Comparison of ENCODE assay signal across 1 cellular context in the genomic region with DNA sequence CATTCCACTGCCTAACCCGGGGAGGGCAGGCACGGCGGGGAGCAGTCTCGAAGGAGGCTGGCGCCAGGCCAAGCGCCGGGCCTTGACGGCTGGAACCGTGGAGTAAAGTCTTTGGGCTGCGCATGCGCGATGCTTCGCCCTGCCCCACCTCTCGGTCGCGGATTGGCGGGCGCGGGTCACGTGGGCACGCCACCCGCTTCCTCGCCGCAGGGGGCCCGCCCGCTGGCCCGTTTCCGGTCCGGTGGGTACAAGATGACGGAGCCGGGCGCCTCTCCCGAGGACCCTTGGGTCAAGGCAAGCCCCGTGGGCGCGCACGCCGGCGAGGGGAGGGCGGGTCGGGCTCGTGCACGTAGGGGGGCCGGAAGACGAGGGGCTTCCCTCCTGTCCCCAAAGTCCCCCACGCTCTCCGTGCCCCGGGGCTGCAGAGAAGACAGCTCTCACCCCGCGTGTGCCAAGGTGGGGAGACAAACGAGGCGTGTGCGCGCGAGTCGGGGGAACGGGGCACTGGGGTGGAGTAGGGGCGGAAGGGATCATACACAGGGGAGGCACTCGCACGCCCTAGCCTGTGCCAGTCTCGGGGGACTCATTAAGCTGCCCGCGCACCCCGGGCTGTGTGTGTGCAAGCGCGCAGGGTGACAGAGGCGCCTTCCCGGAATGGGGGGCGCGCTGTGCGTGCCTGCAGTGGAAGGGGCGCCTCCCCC.
TF ChIP-seq lines count a peak whose summit lies in the region.

TSS of gene MLX (plus strand) at position 228 of the 701 bp plus-strand sequence. CDS start at position 253, 25 bp downstream.

TF ChIP-seq in HepG2, 621 proteins besides CTCF, POLR2A, EP300 and RAD21 (continued from another document and continues in another):
- TF ChIP-seq, protein P1, sequence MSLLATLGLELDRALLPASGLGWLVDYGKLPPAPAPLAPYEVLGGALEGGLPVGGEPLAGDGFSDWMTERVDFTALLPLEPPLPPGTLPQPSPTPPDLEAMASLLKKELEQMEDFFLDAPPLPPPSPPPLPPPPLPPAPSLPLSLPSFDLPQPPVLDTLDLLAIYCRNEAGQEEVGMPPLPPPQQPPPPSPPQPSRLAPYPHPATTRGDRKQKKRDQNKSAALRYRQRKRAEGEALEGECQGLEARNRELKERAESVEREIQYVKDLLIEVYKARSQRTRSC (CRISPR knock-in tag; IDR thresholded peaks at IDR 0.05; ENCODE audit: low read depth): peak; percentile 36; the same call in 1 of the 2 replicates
- TF ChIP-seq TSC22D2 (CRISPR knock-in tag; IDR thresholded peaks at IDR 0.05; ENCODE audit: borderline replicate concordance): peak; percentile 26; the same call in 1 of the 2 replicates
- TF ChIP-seq, protein P2, sequence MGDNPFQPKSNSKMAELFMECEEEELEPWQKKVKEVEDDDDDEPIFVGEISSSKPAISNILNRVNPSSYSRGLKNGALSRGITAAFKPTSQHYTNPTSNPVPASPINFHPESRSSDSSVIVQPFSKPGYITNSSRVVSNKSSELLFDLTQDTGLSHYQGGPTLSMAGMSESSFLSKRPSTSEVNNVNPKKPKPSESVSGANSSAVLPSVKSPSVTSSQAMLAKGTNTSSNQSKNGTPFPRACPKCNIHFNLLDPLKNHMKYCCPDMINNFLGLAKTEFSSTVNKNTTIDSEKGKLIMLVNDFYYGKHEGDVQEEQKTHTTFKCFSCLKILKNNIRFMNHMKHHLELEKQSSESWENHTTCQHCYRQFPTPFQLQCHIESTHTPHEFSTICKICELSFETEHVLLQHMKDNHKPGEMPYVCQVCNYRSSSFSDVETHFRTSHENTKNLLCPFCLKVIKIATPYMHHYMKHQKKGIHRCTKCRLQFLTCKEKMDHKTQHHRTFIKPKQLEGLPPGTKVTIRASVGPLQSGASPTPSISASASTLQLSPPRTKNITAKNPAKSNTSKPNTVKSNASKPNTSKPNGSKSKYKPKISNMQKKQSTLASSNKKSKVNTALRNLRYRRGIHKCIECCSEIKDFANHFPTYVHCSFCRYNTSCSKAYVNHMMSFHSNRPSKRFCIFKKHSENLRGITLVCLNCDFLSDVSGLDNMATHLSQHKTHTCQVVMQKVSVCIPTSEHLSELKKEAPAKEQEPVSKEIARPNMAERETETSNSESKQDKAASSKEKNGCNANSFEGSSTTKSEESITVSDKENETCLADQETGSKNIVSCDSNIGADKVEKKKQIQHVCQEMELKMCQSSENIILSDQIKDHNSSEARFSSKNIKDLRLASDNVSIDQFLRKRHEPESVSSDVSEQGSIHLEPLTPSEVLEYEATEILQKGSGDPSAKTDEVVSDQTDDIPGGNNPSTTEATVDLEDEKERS (CRISPR knock-in tag; IDR thresholded peaks at IDR 0.05): no peak
- no peak for TF ChIP-seq DZIP1 (CRISPR knock-in tag; IDR thresholded peaks at IDR 0.05)
- TF ChIP-seq ZNF891 (CRISPR knock-in tag; IDR thresholded peaks at IDR 0.05): no peak; the same call in 1 of the 2 replicates
- peak; percentile 85; the same call in 1 of the 2 replicates for TF ChIP-seq KLF6 (CRISPR knock-in tag; IDR thresholded peaks at IDR 0.05)
- no peak for TF ChIP-seq ZEB1 (IDR thresholded peaks at IDR 0.05; ENCODE audit: insufficient replicate concordance, low read depth)
- TF ChIP-seq NFE2L2 (IDR thresholded peaks at IDR 0.05; ENCODE audit: low read length): no peak
- peak; percentile 61 for TF ChIP-seq ASH2L (IDR thresholded peaks at IDR 0.05; ENCODE audit: insufficient read length, low read depth, low read length)
- peak; percentile 84 for TF ChIP-seq MED1 (CRISPR knock-in tag; IDR thresholded peaks at IDR 0.05)
- peak; percentile 88 for TF ChIP-seq TMF1 (CRISPR knock-in tag; IDR thresholded peaks at IDR 0.05; ENCODE audit: low read depth)
- TF ChIP-seq, protein P3, sequence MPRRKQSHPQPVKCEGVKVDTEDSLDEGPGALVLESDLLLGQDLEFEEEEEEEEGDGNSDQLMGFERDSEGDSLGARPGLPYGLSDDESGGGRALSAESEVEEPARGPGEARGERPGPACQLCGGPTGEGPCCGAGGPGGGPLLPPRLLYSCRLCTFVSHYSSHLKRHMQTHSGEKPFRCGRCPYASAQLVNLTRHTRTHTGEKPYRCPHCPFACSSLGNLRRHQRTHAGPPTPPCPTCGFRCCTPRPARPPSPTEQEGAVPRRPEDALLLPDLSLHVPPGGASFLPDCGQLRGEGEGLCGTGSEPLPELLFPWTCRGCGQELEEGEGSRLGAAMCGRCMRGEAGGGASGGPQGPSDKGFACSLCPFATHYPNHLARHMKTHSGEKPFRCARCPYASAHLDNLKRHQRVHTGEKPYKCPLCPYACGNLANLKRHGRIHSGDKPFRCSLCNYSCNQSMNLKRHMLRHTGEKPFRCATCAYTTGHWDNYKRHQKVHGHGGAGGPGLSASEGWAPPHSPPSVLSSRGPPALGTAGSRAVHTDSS (CRISPR knock-in tag; conservative IDR thresholded peaks at IDR 0.05): no peak
- peak; percentile 94 for TF ChIP-seq ZBTB8A (CRISPR knock-in tag; IDR thresholded peaks at IDR 0.05; ENCODE audit: borderline replicate concordance, low read depth)
- TF ChIP-seq BHLHE40 (IDR thresholded peaks at IDR 0.05; ENCODE audit: low read length): no peak; the same call in 1 of the 2 replicates
- TF ChIP-seq GZF1 (CRISPR knock-in tag; IDR thresholded peaks at IDR 0.05): no peak; the same call in 1 of the 2 replicates
- TF ChIP-seq STAG1 (CRISPR knock-in tag; IDR thresholded peaks at IDR 0.05): peak; percentile 1; the same call in 1 of the 2 replicates
- TF ChIP-seq POLR2AphosphoS5 (IDR thresholded peaks at IDR 0.05; ENCODE audit: low read depth, low read length): peak; percentile 69
- peak; percentile 51; the same call in 1 of the 2 replicates for TF ChIP-seq CENPT (CRISPR knock-in tag; IDR thresholded peaks at IDR 0.05; ENCODE audit: low read depth)
- 0 out of 2 replicates have a peak, but pooled peaks have one; percentile 42 for TF ChIP-seq ZNF251 (CRISPR knock-in tag; IDR thresholded peaks at IDR 0.05)
- TF ChIP-seq ZNF296 (CRISPR knock-in tag; conservative IDR thresholded peaks at IDR 0.05): no peak
- no peak for TF ChIP-seq FLYWCH1 (CRISPR knock-in tag; IDR thresholded peaks at IDR 0.05)
- TF ChIP-seq SALL1 (CRISPR knock-in tag; IDR thresholded peaks at IDR 0.05): peak; percentile 91
- peak; percentile 81; the same call in 1 of the 2 replicates for TF ChIP-seq ISX (CRISPR knock-in tag; conservative IDR thresholded peaks at IDR 0.05)
- TF ChIP-seq ZNF883 (CRISPR knock-in tag; IDR thresholded peaks at IDR 0.05; ENCODE audit: not compliant biosample characterization): peak; percentile 88
- no peak; the same call in 1 of the 2 replicates for TF ChIP-seq DNMT1 (CRISPR knock-in tag; IDR thresholded peaks at IDR 0.05)
- no peak; the same call in 1 of the 2 replicates for TF ChIP-seq ZNF549 (CRISPR knock-in tag; IDR thresholded peaks at IDR 0.05)
- TF ChIP-seq PRDM15 (CRISPR knock-in tag; IDR thresholded peaks at IDR 0.05): 0 out of 2 replicates have a peak, but pooled peaks have one; percentile 30
- TF ChIP-seq SATB2 (CRISPR knock-in tag; IDR thresholded peaks at IDR 0.05): no peak
- peak; percentile 75 for TF ChIP-seq ZNF614 (CRISPR knock-in tag; IDR thresholded peaks at IDR 0.05; ENCODE audit: borderline replicate concordance)
- TF ChIP-seq HIC2 (CRISPR knock-in tag; IDR thresholded peaks at IDR 0.05; ENCODE audit: low read depth): peak; percentile 90
- TF ChIP-seq FOXK1 (CRISPR knock-in tag; IDR thresholded peaks at IDR 0.05; ENCODE audit: borderline replicate concordance, low read depth): peak; percentile 82
- TF ChIP-seq MAFF (IDR thresholded peaks at IDR 0.05; ENCODE audit: low read depth, low read length): no peak
- TF ChIP-seq, protein P4, sequence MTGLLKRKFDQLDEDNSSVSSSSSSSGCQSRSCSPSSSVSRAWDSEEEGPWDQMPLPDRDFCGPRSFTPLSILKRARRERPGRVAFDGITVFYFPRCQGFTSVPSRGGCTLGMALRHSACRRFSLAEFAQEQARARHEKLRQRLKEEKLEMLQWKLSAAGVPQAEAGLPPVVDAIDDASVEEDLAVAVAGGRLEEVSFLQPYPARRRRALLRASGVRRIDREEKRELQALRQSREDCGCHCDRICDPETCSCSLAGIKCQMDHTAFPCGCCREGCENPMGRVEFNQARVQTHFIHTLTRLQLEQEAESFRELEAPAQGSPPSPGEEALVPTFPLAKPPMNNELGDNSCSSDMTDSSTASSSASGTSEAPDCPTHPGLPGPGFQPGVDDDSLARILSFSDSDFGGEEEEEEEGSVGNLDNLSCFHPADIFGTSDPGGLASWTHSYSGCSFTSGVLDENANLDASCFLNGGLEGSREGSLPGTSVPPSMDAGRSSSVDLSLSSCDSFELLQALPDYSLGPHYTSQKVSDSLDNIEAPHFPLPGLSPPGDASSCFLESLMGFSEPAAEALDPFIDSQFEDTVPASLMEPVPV (CRISPR knock-in tag; IDR thresholded peaks at IDR 0.05): peak; percentile 99
- TF ChIP-seq ZC3H4 (CRISPR knock-in tag; IDR thresholded peaks at IDR 0.05; ENCODE audit: borderline replicate concordance): peak; percentile 44
- TF ChIP-seq CBFB (CRISPR knock-in tag; IDR thresholded peaks at IDR 0.05): peak; percentile 46; the same call in 1 of the 2 replicates
- no peak; the same call in 1 of the 2 replicates for TF ChIP-seq HNRNPL (IDR thresholded peaks at IDR 0.05; ENCODE audit: low read depth, low read length)
- no peak for TF ChIP-seq TEAD2 (CRISPR knock-in tag; IDR thresholded peaks at IDR 0.05)
- TF ChIP-seq ELF3 (CRISPR knock-in tag; IDR thresholded peaks at IDR 0.05): peak; percentile 69; the same call in 1 of the 2 replicates
- TF ChIP-seq IKZF1 (IDR thresholded peaks at IDR 0.05): no peak
- TF ChIP-seq, protein P5, sequence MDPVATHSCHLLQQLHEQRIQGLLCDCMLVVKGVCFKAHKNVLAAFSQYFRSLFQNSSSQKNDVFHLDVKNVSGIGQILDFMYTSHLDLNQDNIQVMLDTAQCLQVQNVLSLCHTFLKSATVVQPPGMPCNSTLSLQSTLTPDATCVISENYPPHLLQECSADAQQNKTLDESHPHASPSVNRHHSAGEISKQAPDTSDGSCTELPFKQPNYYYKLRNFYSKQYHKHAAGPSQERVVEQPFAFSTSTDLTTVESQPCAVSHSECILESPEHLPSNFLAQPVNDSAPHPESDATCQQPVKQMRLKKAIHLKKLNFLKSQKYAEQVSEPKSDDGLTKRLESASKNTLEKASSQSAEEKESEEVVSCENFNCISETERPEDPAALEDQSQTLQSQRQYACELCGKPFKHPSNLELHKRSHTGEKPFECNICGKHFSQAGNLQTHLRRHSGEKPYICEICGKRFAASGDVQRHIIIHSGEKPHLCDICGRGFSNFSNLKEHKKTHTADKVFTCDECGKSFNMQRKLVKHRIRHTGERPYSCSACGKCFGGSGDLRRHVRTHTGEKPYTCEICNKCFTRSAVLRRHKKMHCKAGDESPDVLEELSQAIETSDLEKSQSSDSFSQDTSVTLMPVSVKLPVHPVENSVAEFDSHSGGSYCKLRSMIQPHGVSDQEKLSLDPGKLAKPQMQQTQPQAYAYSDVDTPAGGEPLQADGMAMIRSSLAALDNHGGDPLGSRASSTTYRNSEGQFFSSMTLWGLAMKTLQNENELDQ (CRISPR knock-in tag; IDR thresholded peaks at IDR 0.05; ENCODE audit: borderline replicate concordance): peak; percentile 81; the same call in 1 of the 2 replicates
